10 cellular contexts compared by ENCODE assay signal in genomic region chr17:927611-928461, GRCh38. TPM values are rescaled to one million over a fixed set of nuclear protein-coding genes. Genes with fewer than 3 reads are reported as not detected.
DNase-seq lines count a peak whose midpoint lies in the region; TF ChIP-seq lines count a peak whose summit lies in the region.
"Had no signal": no experiment of that assay in that cellular context is flagged by ENCODE, and none has a peak within 500 bp of the region (broad histone marks: within the 10 kb centered on the region; RNA-seq: fewer than 3 reads in every experiment).

No MANE protein-coding gene starts in this region.

- no peak overlapping the region for H2AFZ ChIP-seq in neural progenitor cell (replicated peaks)

- TF ChIP-seq CTCF in Caco-2 (IDR thresholded peaks at IDR 0.05; ENCODE audit: insufficient read depth in 1 of 2, low read depth in 1 of 2, low read length in 1 of 2, severe bottlenecking in 1 of 2, unreplicated experiment in 1 of 2) (no peak), NB4 (IDR thresholded peaks at IDR 0.05; ENCODE audit: low read depth, low read length) (no peak), endodermal cell (conservative IDR thresholded peaks at IDR 0.05) (no peak), neural progenitor cell (IDR thresholded peaks at IDR 0.05) (no peak)

- H3K9me3 ChIP-seq in Caco-2 (no peaks in the 10 kb centered on the region), endodermal cell (ENCODE audit: control insufficient read depth, low read length) (no peaks in the 10 kb centered on the region), neural progenitor cell (ENCODE audit: low read depth) (no peaks in the 10 kb centered on the region)
- H3K9me3 ChIP-seq: colonic mucosa had no signal

- peak; percentile 78 to 84 for DNase-seq in Caco-2
- peak; percentile 40 for DNase-seq in NB4 (ENCODE audit: low read depth)
- peak; percentile 87 for DNase-seq in endodermal cell
- DNase-seq in neural progenitor cell (ENCODE audit: low spot score) = peak; percentile 75
- no peak for DNase-seq in ecto neural progenitor cell (ENCODE audit: low spot score)
- DNase-seq in G401 (ENCODE audit: low spot score) = no peak
- no peak for DNase-seq in activated effector memory CD4-positive, alpha-beta T cell treated with anti-CD3 and anti-CD28 coated beads, Interleukin-2, amount 50 U/mL, for 16 hours
- no peak for DNase-seq in activated CD4-positive, CD25-positive, alpha-beta regulatory T cell treated with anti-CD3 and anti-CD28 coated beads, Interleukin-2, amount 50 U/mL, for 72 hours
- DNase-seq: colonic mucosa, T-helper 9 cell had no signal

- H3K4me3 ChIP-seq in Caco-2 (ENCODE audit: low read depth, low read length) (no peak overlapping the region), NB4 (ENCODE audit: low read depth, low read length) (no peak overlapping the region), endodermal cell (ENCODE audit: low read length) (no peak overlapping the region), neural progenitor cell (no peak overlapping the region)
- H3K4me3 ChIP-seq: colonic mucosa had no signal

- H3K27ac ChIP-seq in endodermal cell (ENCODE audit: low read depth, low read length) = peak overlapping the region; percentile 81
- H3K27ac ChIP-seq in neural progenitor cell = no peak overlapping the region
- H3K27ac ChIP-seq: colonic mucosa had no signal

- POLR2A ChIA-PET in Caco-2 (lab: Charles Lee) = interaction anchor here (0.6 to 3.1 kb wide), 4 partner anchors 24 to 151 kb away, joined by 3 to 12 read pairs (median 4); partner anchors contain the start of gene NXN

- H3K4me1 Mint-ChIP-seq in Caco-2 (ENCODE audit: low read depth, unreplicated experiment) (peaks cover 72% of the 10 kb centered on the region), endodermal cell (peaks cover 63% of the 10 kb centered on the region), neural progenitor cell (peaks cover 46% of the 10 kb centered on the region)

- H3K27me3 ChIP-seq in Caco-2 (replicated peaks; ENCODE audit: control insufficient read depth, insufficient read depth, low read length) (no peaks in the 10 kb centered on the region), endodermal cell (ENCODE audit: control insufficient read depth, insufficient read depth, low read length, poor library complexity, severe bottlenecking) (no peaks in the 10 kb centered on the region), neural progenitor cell (no peaks in the 10 kb centered on the region)
- H3K27me3 ChIP-seq: colonic mucosa had no signal

- H3K9me3 Mint-ChIP-seq in Caco-2 (ENCODE audit: unreplicated experiment) (no peaks in the 10 kb centered on the region), endodermal cell (no peaks in the 10 kb centered on the region), neural progenitor cell (peaks cover 24% of the 10 kb centered on the region)

- H3K4me3 Mint-ChIP-seq in Caco-2 (ENCODE audit: unreplicated experiment) (peak overlapping the region; percentile 64), endodermal cell (peak overlapping the region; percentile 38), neural progenitor cell (peak overlapping the region; percentile 70)

- in situ Hi-C loops in G401 (cut with HindIII; ENCODE audit: low sequenced_read_pairs) = no loop called here

- H3K4me1 ChIP-seq in Caco-2 (peaks cover 72% of the 10 kb centered on the region), endodermal cell (ENCODE audit: control insufficient read depth, insufficient read depth, low read length) (peaks cover 30% of the 10 kb centered on the region), neural progenitor cell (peaks cover 11% of the 10 kb centered on the region)
- H3K4me1 ChIP-seq: colonic mucosa had no signal

- CTCF ChIA-PET in Caco-2 (lab: Charles Lee) = interaction anchor here (0.6 kb wide), 1 partner anchor 17 kb away, joined by 3 read pairs; no protein-coding TSS in a partner anchor

- H3K27me3 Mint-ChIP-seq in Caco-2 (ENCODE audit: insufficient read depth, unreplicated experiment) = no peaks in the 10 kb centered on the region
- H3K27me3 Mint-ChIP-seq in endodermal cell (ENCODE audit: insufficient read depth) = no peaks in the 10 kb centered on the region
- no peaks in the 10 kb centered on the region for H3K27me3 Mint-ChIP-seq in neural progenitor cell (ENCODE audit: insufficient read depth, low read depth)

- peak overlapping the region; percentile 41 for H3K9ac ChIP-seq in endodermal cell (ENCODE audit: extremely low read depth, low read length, poor library complexity, severe bottlenecking)
- H3K9ac ChIP-seq in neural progenitor cell = no peak overlapping the region

- H3K36me3 ChIP-seq in Caco-2 (ENCODE audit: control insufficient read depth, insufficient read depth, low read length) = peaks cover 1% of the 10 kb centered on the region; the same call in 1 of the 2 replicates
- H3K36me3 ChIP-seq in endodermal cell (ENCODE audit: control insufficient read depth, insufficient read depth, low read length) = peaks cover 56% of the 10 kb centered on the region
- no peaks in the 10 kb centered on the region for H3K36me3 ChIP-seq in neural progenitor cell
- H3K36me3 ChIP-seq: colonic mucosa had no signal

- H4K20me1 ChIP-seq in neural progenitor cell (ENCODE audit: low read depth) = peaks cover 58% of the 10 kb centered on the region

- intact Hi-C loops in Caco-2 (cut with micrococcal nuclease; ENCODE audit: unreplicated experiment) = loop anchor here (1.0 to 5.0 kb wide), 2 partner anchors 23 to 46 kb away; no protein-coding TSS in a partner anchor

- H3K27ac Mint-ChIP-seq in Caco-2 (ENCODE audit: unreplicated experiment) (peak overlapping the region; percentile 88), endodermal cell (peak overlapping the region; percentile 95), neural progenitor cell (peak overlapping the region; percentile 95)

- H3F3A ChIP-seq in neural progenitor cell (ENCODE audit: low read depth) = peaks cover 12% of the 10 kb centered on the region

- TF ChIP-seq POLR2A in NB4 (IDR thresholded peaks at IDR 0.05; ENCODE audit: extremely low read depth, insufficient read length) = no peak

- WGBS in endodermal cell (ENCODE audit: insufficient coverage in 1 of 2, insufficient read length in 1 of 2), 2 experiments = 45 to 52% methylated on average over 14 to 17 of the region's 17 CpGs

- peak overlapping the region; percentile 1 for H3K4me2 ChIP-seq in neural progenitor cell

- TSS peak; percentile 71 for BruUV-seq in Caco-2 (replicated peaks; lab: Mats Ljungman, UMichigan)

- peaks cover 75% of the 10 kb centered on the region for H3K79me2 ChIP-seq in neural progenitor cell (ENCODE audit: low read depth)

- peaks cover 81% of the 10 kb centered on the region for H3K36me3 Mint-ChIP-seq in Caco-2 (ENCODE audit: insufficient read depth, unreplicated experiment)
- peaks cover 36% of the 10 kb centered on the region for H3K36me3 Mint-ChIP-seq in endodermal cell (ENCODE audit: low read depth)
- peaks cover 36% of the 10 kb centered on the region for H3K36me3 Mint-ChIP-seq in neural progenitor cell

RNA-seq across cellular contexts. Expression of gene NXN, which starts 51.7 kb away (rescaled TPM):
- total RNA-seq in Caco-2 (2022) = 68.4 and 76.7 TPM in 2 replicates
- total RNA-seq in endodermal cell = 100 to 1,000 TPM; 124 to 201 TPM
- polyA plus RNA-seq in endodermal cell (2013, experiment 1 of 2) = 132 TPM
- polyA plus RNA-seq in endodermal cell (2013, experiment 2 of 2) = 112 TPM
- total RNA-seq in neural progenitor cell (ENCODE audit: low replicate concordance) = 35.9 and 69.4 TPM in 2 replicates
- 133 and 147 TPM in 2 replicates for total RNA-seq in G401 (2014; rRNA removed; shearing (Covaris generic))

Comparison
In these comparisons a context has a peak if more than half of its experiments do, and no peak if none do; other contexts are left out.
1. DNase-seq: peak in Caco-2 (2 of 2), NB4 (single experiment), endodermal cell (single experiment) and neural progenitor cell (single experiment); none in ecto neural progenitor cell (single experiment), G401 (single experiment), activated effector memory CD4-positive, alpha-beta T cell treated with anti-CD3 and anti-CD28 coated beads, Interleukin-2, amount 50 U/mL, for 16 hours (single experiment) and activated CD4-positive, CD25-positive, alpha-beta regulatory T cell treated with anti-CD3 and anti-CD28 coated beads, Interleukin-2, amount 50 U/mL, for 72 hours (single experiment).
2. Peak in every context shown above with its lines, with median percentiles within 50 percentile points of each other: H3K27ac Mint-ChIP-seq and H3K4me3 Mint-ChIP-seq.